8 cellular contexts compared by ENCODE assay signal in genomic region chr10:105952153-105952552, GRCh38.
DNase-seq lines count a peak whose midpoint lies in the region; ATAC-seq and TF ChIP-seq lines count a peak whose summit lies in the region.

No MANE protein-coding gene starts in this region.

- peak; percentile 96 for ATAC-seq in GM18517 (IDR thresholded peaks at IDR 0.05; ENCODE audit: unreplicated experiment)
- peak; percentile 96 for ATAC-seq in HG02759 (IDR thresholded peaks at IDR 0.05; ENCODE audit: unreplicated experiment)
- peak in 7 of 8 donors; percentile 46 to 85 (median 71) for ATAC-seq in heart right ventricle
- no peak for ATAC-seq in T-cell (replicated peaks in 1 of 4)

- CTCF ChIA-PET in T-cell (lab: Charles Lee): interaction anchor here (0.5 to 0.6 kb wide), 3 partner anchors 141 to 762 kb away, joined by 3 to 6 read pairs (median 3); no protein-coding TSS in a partner anchor
- CTCF ChIA-PET in CD4-positive, alpha-beta memory T cell (lab: Charles Lee; ENCODE audit: partially characterized antibody): interaction anchor here (3.0 kb wide), 1 partner anchor 8 kb away, joined by 8 read pairs; no protein-coding TSS in a partner anchor

- H3K27ac ChIP-seq in heart right ventricle (no peak overlapping the region), stomach smooth muscle (ENCODE audit: low read length) (peak overlapping the region; percentile 76)
- H3K27ac ChIP-seq in CD4-positive, alpha-beta memory T cell (ENCODE audit: low read depth, low read length): no peak overlapping the region

- H3K36me3 ChIP-seq in heart right ventricle (no peaks in the 10 kb centered on the region), stomach smooth muscle (ENCODE audit: control insufficient read depth in 2 of 2, insufficient read depth in 2 of 2, low read length in 2 of 2) (no peaks in the 10 kb centered on the region)
- H3K36me3 ChIP-seq in CD4-positive, alpha-beta memory T cell (ENCODE audit: insufficient read depth, low read length): no peaks in the 10 kb centered on the region

- no peaks in the 10 kb centered on the region for H3K27me3 Mint-ChIP-seq in T-cell
- H3K27me3 Mint-ChIP-seq in CD4-positive, alpha-beta memory T cell: no peaks in the 10 kb centered on the region

- DNase-seq in NOMO-1 (lab: John Stamatoyannopoulos, UW; ENCODE audit: unreplicated experiment in 2 of 2): peak; percentile 55 to 83
- no peak for DNase-seq in heart right ventricle
- no peak for DNase-seq in GOT3 (lab: John Stamatoyannopoulos, UW)
- DNase-seq in T-cell: no peak
- no peak for DNase-seq in CD4-positive, alpha-beta memory T cell

- no peaks in the 10 kb centered on the region for H3K9me3 ChIP-seq in heart right ventricle
- H3K9me3 ChIP-seq in stomach smooth muscle (ENCODE audit: control insufficient read depth in 2 of 2, low read length in 2 of 2): peaks cover 0 to 2% of the 10 kb centered on the region in 2 donors
- peaks cover 0 to 3% of the 10 kb centered on the region in 2 donors for H3K9me3 ChIP-seq in CD4-positive, alpha-beta memory T cell (ENCODE audit: control insufficient read depth in 1 of 2, low read length in 2 of 2)

- WGBS in heart right ventricle, 2 donors: 1 to 5% methylated on average over 3 of the region's 3 CpGs

- H3K4me1 ChIP-seq in heart right ventricle (peaks cover 0 to 4% (median 0%) of the 10 kb centered on the region in 9 donors), stomach smooth muscle (ENCODE audit: control insufficient read depth, insufficient read depth, low read length) (peaks cover 7% of the 10 kb centered on the region)
- H3K4me1 ChIP-seq in CD4-positive, alpha-beta memory T cell (ENCODE audit: insufficient read depth, low read length): no peaks in the 10 kb centered on the region

- POLR2A ChIA-PET in T-cell (lab: Charles Lee): no interaction called here
- POLR2A ChIA-PET in CD4-positive, alpha-beta memory T cell (lab: Charles Lee; ENCODE audit: partially characterized antibody): no interaction called here

- H3K9ac ChIP-seq in stomach smooth muscle (ENCODE audit: low read length in 2 of 2): no peak overlapping the region

- no peaks in the 10 kb centered on the region for H3K4me1 Mint-ChIP-seq in T-cell
- no peaks in the 10 kb centered on the region for H3K4me1 Mint-ChIP-seq in CD4-positive, alpha-beta memory T cell

- peaks cover 0 to 4% (median 0%) of the 10 kb centered on the region in 3 donors for H3K9me3 Mint-ChIP-seq in T-cell
- peaks cover 0 to 11% (median 0%) of the 10 kb centered on the region in 8 donors for H3K9me3 Mint-ChIP-seq in CD4-positive, alpha-beta memory T cell

- H3K36me3 Mint-ChIP-seq in T-cell: no peaks in the 10 kb centered on the region
- no peaks in the 10 kb centered on the region for H3K36me3 Mint-ChIP-seq in CD4-positive, alpha-beta memory T cell

- H3K27me3 ChIP-seq in heart right ventricle (no peaks in the 10 kb centered on the region), stomach smooth muscle (ENCODE audit: control insufficient read depth in 1 of 2, insufficient read depth in 2 of 2, low read length in 2 of 2) (no peaks in the 10 kb centered on the region)
- no peaks in the 10 kb centered on the region for H3K27me3 ChIP-seq in CD4-positive, alpha-beta memory T cell (ENCODE audit: insufficient read depth, low read length)

- TF ChIP-seq CTCF in heart right ventricle (IDR thresholded peaks at IDR 0.05): no peak

- intact Hi-C loops in heart right ventricle (cut with DNase I): loop anchor here in 7 of 10 donors (5.0 to 10.0 kb wide), 5 partner anchors 220 to 623 kb away; no protein-coding TSS in a partner anchor
- intact Hi-C loops in CD4-positive, alpha-beta memory T cell (cut with micrococcal nuclease): no loop called here

- H3K27ac Mint-ChIP-seq in T-cell: peak overlapping the region in 1 of 2 donors; percentile 25
- H3K27ac Mint-ChIP-seq in CD4-positive, alpha-beta memory T cell: no peak overlapping the region

- no peak overlapping the region for H3K4me3 ChIP-seq in heart right ventricle
- H3K4me3 ChIP-seq in stomach smooth muscle (ENCODE audit: low read length in 2 of 2): peak overlapping the region; percentile 20 to 35
- H3K4me3 ChIP-seq in CD4-positive, alpha-beta memory T cell (ENCODE audit: low read length in 2 of 2): no peak overlapping the region

- H3K4me3 Mint-ChIP-seq in T-cell: no peak overlapping the region
- H3K4me3 Mint-ChIP-seq in CD4-positive, alpha-beta memory T cell: no peak overlapping the region

Comparison
In these comparisons a context has a peak if more than half of its experiments do, and no peak if none do; other contexts are left out.
1. ATAC-seq: peak in GM18517 (single experiment), HG02759 (single experiment) and heart right ventricle (7 of 8); none in T-cell (0 of 4).
2. DNase-seq: peak in NOMO-1 (2 of 2); none in heart right ventricle (0 of 2), GOT3 (single experiment), T-cell (0 of 34) and CD4-positive, alpha-beta memory T cell (0 of 5).
3. H3K4me3 ChIP-seq: peak in stomach smooth muscle (2 of 2); none in heart right ventricle (0 of 10) and CD4-positive, alpha-beta memory T cell (0 of 2).